8 cellular contexts compared by ENCODE assay signal in genomic region chr20:55390791-55391190, GRCh38.
"Had no signal": no experiment of that assay in that cellular context is flagged by ENCODE, and none has a peak within 500 bp of the region (broad histone marks: within the 10 kb centered on the region; RNA-seq: fewer than 3 reads in every experiment).

No MANE protein-coding gene starts in this region.

- H3K27ac ChIP-seq: GM23248, HL-60 had no signal

- H3K27me3 Mint-ChIP-seq: IgD-negative memory B cell had no signal

- H3K36me3 ChIP-seq: HAP-1 had no signal

- H3K9ac ChIP-seq: GM23248 had no signal

- H3K27ac Mint-ChIP-seq: HFFc6, IgD-negative memory B cell had no signal

- FAIRE-seq: HepG2 had no signal

- H3K4me3 ChIP-seq: GM23248, HAP-1 had no signal

- H3K9me3 ChIP-seq: HAP-1 had no signal

- H3K4me3 Mint-ChIP-seq: HFFc6, IgD-negative memory B cell had no signal

- H2AFZ ChIP-seq: GM23248 had no signal

- H3K4me1 ChIP-seq: HAP-1 had no signal

- H3K4me1 Mint-ChIP-seq: IgD-negative memory B cell had no signal

- DNase-seq: GM23248, GOT3, H7, HFFc6 had no signal

- H3K36me3 Mint-ChIP-seq: IgD-negative memory B cell had no signal
